31 cellular contexts compared by ENCODE assay signal in genomic region chr4:73912191-73912590, GRCh38. TPM values are rescaled to one million over a fixed set of nuclear protein-coding genes. Genes with fewer than 3 reads are reported as not detected.
"Had no signal": no experiment of that assay in that cellular context is flagged by ENCODE, and none has a peak within 500 bp of the region (broad histone marks: within the 10 kb centered on the region; RNA-seq: fewer than 3 reads in every experiment).

No MANE protein-coding gene starts in this region.

- H3K27ac Mint-ChIP-seq: memory B cell; naive thymus-derived CD8-positive, alpha-beta T cell; nephron; stimulated activated effector memory CD8-positive, alpha-beta T cell treated with anti-CD3 and anti-CD28 coated beads, Interleukin-12 subunit alpha, Interleukin-12 subunit beta, amount 100 ng/mL, for 72 hours; stimulated activated naive CD8-positive, alpha-beta T cell treated with anti-CD3 and anti-CD28 coated beads, Interleukin-15, Interleukin-2, amounts not matched to agents 100 ng/mL and 50 ng/mL, for 24 hours had no signal

- H3K27me3 ChIP-seq: hepatocyte, pancreas, spleen, suprapubic skin, tibial artery, upper lobe of right lung had no signal

- H3K4me3 Mint-ChIP-seq: memory B cell; naive thymus-derived CD8-positive, alpha-beta T cell; nephron; neural crest cell; stimulated activated effector memory CD8-positive, alpha-beta T cell treated with anti-CD3 and anti-CD28 coated beads, Interleukin-12 subunit alpha, Interleukin-12 subunit beta, amount 100 ng/mL, for 72 hours; stimulated activated naive CD8-positive, alpha-beta T cell treated with anti-CD3 and anti-CD28 coated beads, Interleukin-15, Interleukin-2, amounts not matched to agents 100 ng/mL and 50 ng/mL, for 24 hours had no signal

- H3K4me3 ChIP-seq: hepatocyte, left ventricle myocardium inferior, lung, pancreas, prostate gland, spleen, suprapubic skin, thoracic aorta, tibial artery, upper lobe of right lung had no signal

- H3K36me3 Mint-ChIP-seq: memory B cell; naive thymus-derived CD8-positive, alpha-beta T cell; stimulated activated effector memory CD8-positive, alpha-beta T cell treated with anti-CD3 and anti-CD28 coated beads, Interleukin-12 subunit alpha, Interleukin-12 subunit beta, amount 100 ng/mL, for 72 hours had no signal

- H3K9me3 ChIP-seq: pancreas, prostate gland, spleen, suprapubic skin, thoracic aorta, tibial artery, upper lobe of right lung had no signal

- H3K9me3 Mint-ChIP-seq: memory B cell; stimulated activated effector memory CD8-positive, alpha-beta T cell treated with anti-CD3 and anti-CD28 coated beads, Interleukin-12 subunit alpha, Interleukin-12 subunit beta, amount 100 ng/mL, for 72 hours; stimulated activated naive CD8-positive, alpha-beta T cell treated with anti-CD3 and anti-CD28 coated beads, Interleukin-15, Interleukin-2, amounts not matched to agents 100 ng/mL and 50 ng/mL, for 24 hours had no signal

- ATAC-seq: naive thymus-derived CD8-positive, alpha-beta T cell; pancreas; right cardiac atrium; sciatic nerve; stimulated activated effector memory CD8-positive, alpha-beta T cell treated with anti-CD3 and anti-CD28 coated beads, Interleukin-12 subunit alpha, Interleukin-12 subunit beta, amount 100 ng/mL, for 72 hours; upper lobe of right lung had no signal

- H3K36me3 ChIP-seq: left ventricle myocardium inferior, pancreas, prostate gland, spleen, suprapubic skin, thoracic aorta, tibial artery, upper lobe of right lung had no signal

- DNase-seq: islet precursor cell; left ventricle myocardium inferior; naive thymus-derived CD8-positive, alpha-beta T cell; nucleus accumbens; pancreas; posterior cingulate gyrus; retina; right cardiac atrium; small intestine; spleen; stimulated activated CD4-positive, alpha-beta T cell treated with anti-CD3 and anti-CD28 coated beads, Interleukin-4, amount 100 ng/mL, for 24 hours; stimulated activated naive CD4-positive, alpha-beta T cell; tibial artery; trophoblast cell; upper lobe of right lung had no signal

- H3K4me1 ChIP-seq: left ventricle myocardium inferior, pancreas, spleen, suprapubic skin, upper lobe of right lung had no signal

- H2AFZ ChIP-seq: hepatocyte had no signal

- H3K4me1 Mint-ChIP-seq: memory B cell; naive thymus-derived CD8-positive, alpha-beta T cell; nephron; neural crest cell; stimulated activated effector memory CD8-positive, alpha-beta T cell treated with anti-CD3 and anti-CD28 coated beads, Interleukin-12 subunit alpha, Interleukin-12 subunit beta, amount 100 ng/mL, for 72 hours had no signal

- H3K79me2 ChIP-seq: hepatocyte had no signal

- H3K4me2 ChIP-seq: hepatocyte had no signal

- H3K27me3 Mint-ChIP-seq: memory B cell; naive thymus-derived CD8-positive, alpha-beta T cell; stimulated activated naive CD8-positive, alpha-beta T cell treated with anti-CD3 and anti-CD28 coated beads, Interleukin-15, Interleukin-2, amounts not matched to agents 100 ng/mL and 50 ng/mL, for 24 hours had no signal

- H3K27ac ChIP-seq: hepatocyte, left ventricle myocardium inferior, pancreas, prostate gland, suprapubic skin, thoracic aorta, tibial artery, upper lobe of right lung had no signal

RNA-seq across cellular contexts. Expression of gene CXCL1, which starts 43.0 kb away (rescaled TPM):
- total RNA-seq: naive thymus-derived CD8-positive, alpha-beta T cell; neural crest cell had no signal
- polyA plus RNA-seq: naive thymus-derived CD8-positive, alpha-beta T cell had no signal

RNA-seq across cellular contexts. Expression of gene PF4V1, which starts 59.1 kb away (rescaled TPM):
- total RNA-seq: hepatocyte; kidney epithelial cell; left ventricle myocardium inferior; lower leg skin; lung; mucosa of gallbladder; naive thymus-derived CD8-positive, alpha-beta T cell; neural crest cell; osteoblast; prostate gland; right cardiac atrium; sciatic nerve; subcutaneous adipose tissue; suprapubic skin; thoracic aorta; upper lobe of right lung had no signal
- polyA plus RNA-seq: hepatocyte; naive thymus-derived CD8-positive, alpha-beta T cell; pancreas; right cardiac atrium; small intestine had no signal
